In the genomic region with DNA sequence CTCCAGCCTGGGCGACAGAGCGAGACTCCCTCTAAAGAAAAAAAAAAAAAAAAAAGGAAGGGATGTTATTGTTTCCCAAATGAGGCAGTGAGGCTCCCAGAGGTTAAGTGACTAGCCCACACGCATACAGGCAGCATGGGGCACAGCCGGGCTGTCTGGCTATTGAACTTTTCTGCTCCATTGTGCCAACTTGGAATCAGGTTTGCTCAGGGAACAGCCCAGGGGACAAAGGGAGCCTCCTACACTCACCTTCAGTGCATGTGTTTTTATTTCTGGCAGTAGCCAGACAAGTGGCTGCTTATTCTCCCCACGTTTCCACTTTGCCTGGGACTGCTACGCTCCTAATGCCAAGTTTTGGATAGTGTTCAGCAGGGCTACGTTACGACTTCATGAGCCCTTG, we compare ENCODE assay signal across 1 cellular context.
TF ChIP-seq lines count a peak whose summit lies in the region.

No MANE protein-coding gene starts in this region.

TF ChIP-seq in WTC11, 78 proteins besides CTCF, POLR2A, EP300 and RAD21 (continued from another document):
- TF ChIP-seq ZNF512 (CRISPR knock-in tag; IDR thresholded peaks at IDR 0.05; ENCODE audit: borderline replicate concordance) (no peak), SMAD4 (CRISPR knock-in tag; IDR thresholded peaks at IDR 0.05) (no peak), NFATC4 (CRISPR knock-in tag; IDR thresholded peaks at IDR 0.05) (no peak), NR1H2 (CRISPR knock-in tag; IDR thresholded peaks at IDR 0.05) (no peak), PRRX2 (CRISPR knock-in tag; IDR thresholded peaks at IDR 0.05) (no peak), ZNF423 (CRISPR knock-in tag; IDR thresholded peaks at IDR 0.05) (no peak), ARID4B (CRISPR knock-in tag; IDR thresholded peaks at IDR 0.05; ENCODE audit: borderline replicate concordance) (no peak), ZNF121 (CRISPR knock-in tag; IDR thresholded peaks at IDR 0.05) (no peak), ATF6 (CRISPR knock-in tag; IDR thresholded peaks at IDR 0.05) (no peak)
